11 cellular contexts compared by ENCODE assay signal in the genomic region with DNA sequence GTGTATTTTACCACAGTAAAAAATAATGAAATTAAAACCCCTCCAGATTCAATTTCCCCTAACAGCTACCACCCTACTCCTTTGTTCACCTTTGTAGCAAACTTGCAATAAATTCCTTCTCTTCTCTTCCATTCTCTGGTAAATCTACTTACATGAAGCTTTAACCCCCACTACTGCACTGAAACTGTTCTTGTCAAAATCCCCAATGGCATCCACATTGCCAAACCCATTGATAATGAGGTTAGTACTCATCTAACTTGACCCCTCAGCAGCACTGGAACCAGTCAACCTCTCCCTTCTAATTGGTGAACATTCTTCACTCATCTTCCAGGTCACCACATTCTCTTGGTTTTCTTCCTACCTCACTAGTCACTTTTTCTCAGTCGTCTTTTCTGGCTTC. TPM values are rescaled to one million over a fixed set of nuclear protein-coding genes. Genes with fewer than 3 reads are reported as not detected.
"Had no signal": no experiment of that assay in that cellular context is flagged by ENCODE, and none has a peak within 500 bp of the region (broad histone marks: within the 10 kb centered on the region; RNA-seq: fewer than 3 reads in every experiment).

No MANE protein-coding gene starts in this region.

- H3K27ac ChIP-seq: GM23248 had no signal

- H3K4me3 ChIP-seq: GM23248, GM23338, HAP-1 had no signal

- H3K4me1 ChIP-seq: HAP-1 had no signal

- H3K36me3 ChIP-seq: HAP-1 had no signal

- H3K9me3 ChIP-seq: HAP-1 had no signal

- DNase-seq: GM23248, GOT3, H7, H9, HCEC 1CT, HFFc6 had no signal

- FAIRE-seq: H1, H54 had no signal

- ATAC-seq: GM23338, HCT116 had no signal

RNA-seq across cellular contexts. Expression of a gene that starts 29.6 kb away (rescaled TPM):
- total RNA-seq: GM23248, H9 had no signal
